In genomic region chr1:47870480-47870879, GRCh38 we compare ENCODE assay signal across 23 cellular contexts.
DNase-seq lines count a peak whose midpoint lies in the region; ATAC-seq, FAIRE-seq and TF ChIP-seq lines count a peak whose summit lies in the region.
"Had no signal": no experiment of that assay in that cellular context is flagged by ENCODE, and none has a peak within 500 bp of the region (broad histone marks: within the 10 kb centered on the region; RNA-seq: fewer than 3 reads in every experiment).

No MANE protein-coding gene starts in this region.

- peak overlapping the region; percentile 5 to 84 (median 32) for H3K27ac Mint-ChIP-seq in nephron
- no peak overlapping the region for H3K27ac Mint-ChIP-seq in naive thymus-derived CD8-positive, alpha-beta T cell
- H3K27ac Mint-ChIP-seq: CD8-positive, alpha-beta memory T cell had no signal

- no peak overlapping the region for H2AFZ ChIP-seq in HepG2 (ENCODE audit: low read length)

- no peak for TF ChIP-seq EP300 in HepG2 (IDR thresholded peaks at IDR 0.05; ENCODE audit: low read depth in 2 of 2, low read length in 2 of 2)
- no peak for TF ChIP-seq EP300 in HepG2 (CRISPR knock-in tag; IDR thresholded peaks at IDR 0.05; ENCODE audit: borderline replicate concordance)

- no peaks in the 10 kb centered on the region for H3K79me2 ChIP-seq in HepG2 (ENCODE audit: insufficient read depth, low read length)

- no peak overlapping the region for H3K4me3 Mint-ChIP-seq in nephron
- H3K4me3 Mint-ChIP-seq in naive thymus-derived CD8-positive, alpha-beta T cell, result no peak overlapping the region
- H3K4me3 Mint-ChIP-seq: CD8-positive, alpha-beta memory T cell had no signal

- in situ Hi-C loops in HepG2 (cut with HindIII; ENCODE audit: extremely low pct_ligation_motif_present, low pct_unique_long_range_greater_than_20kb), result no loop called here

- no peaks in the 10 kb centered on the region for H3K36me3 Mint-ChIP-seq in nephron (ENCODE audit: low read depth)
- H3K36me3 Mint-ChIP-seq in naive thymus-derived CD8-positive, alpha-beta T cell, result no peaks in the 10 kb centered on the region
- H3K36me3 Mint-ChIP-seq: CD8-positive, alpha-beta memory T cell had no signal

- H3K4me3 ChIP-seq in HepG2 (replicated peaks in 1 of 3; ENCODE audit: insufficient read depth in 1 of 3, low read depth in 2 of 3, low read length in 3 of 3) (no peak overlapping the region), right lobe of liver (no peak overlapping the region), epithelial cell of esophagus (ENCODE audit: low read length) (no peak overlapping the region)
- H3K4me3 ChIP-seq: SJCRH30 had no signal

- CTCF ChIA-PET in HepG2 (lab: Yijun Ruan, JAX; ENCODE audit: low intra/inter-chr PET ratio, low total read pairs), result no interaction called here

- TF ChIP-seq CTCF in HepG2 (CRISPR knock-in tag; IDR thresholded peaks at IDR 0.05) (no peak), right lobe of liver (IDR thresholded peaks at IDR 0.05) (no peak), epithelial cell of esophagus (IDR thresholded peaks at IDR 0.05; ENCODE audit: insufficient read depth, low read depth, low read length, missing control alignments) (no peak), nephron (IDR thresholded peaks at IDR 0.05; ENCODE audit: unreplicated experiment in 3 of 3) (no peak)

- no peaks in the 10 kb centered on the region for H4K20me1 ChIP-seq in HepG2 (ENCODE audit: insufficient read depth, low read length)

- no peak for FAIRE-seq in HepG2 (lab: Jason Lieb, UNC)
- FAIRE-seq: A204.1 had no signal

- 68% methylated on average over 4 of the region's 4 CpGs for WGBS in HepG2 (ENCODE audit: low lambda C conversion rate)
- 52% methylated on average over 2 of the region's 4 CpGs for WGBS in right lobe of liver (ENCODE audit: insufficient coverage, low coverage, low lambda C conversion rate, missing lambda C conversion rate)

- peaks cover 35% of the 10 kb centered on the region for H3K27me3 Mint-ChIP-seq in nephron (ENCODE audit: low read depth)
- H3K27me3 Mint-ChIP-seq in naive thymus-derived CD8-positive, alpha-beta T cell, result peaks cover 2 to 15% (median 8%) of the 10 kb centered on the region in 5 donors

- no peak for TF ChIP-seq RAD21 in HepG2 (CRISPR knock-in tag; IDR thresholded peaks at IDR 0.05)

- BruUV-seq in HepG2 (replicated peaks; lab: Mats Ljungman, UMichigan), result no TSS peak

- DNase-seq in HepG2 (ENCODE audit: low spot score), result no peak
- DNase-seq in right lobe of liver, result no peak
- peak; percentile 7 for DNase-seq in epithelial cell of esophagus (ENCODE audit: low read depth)
- no peak for DNase-seq in naive thymus-derived CD8-positive, alpha-beta T cell
- DNase-seq: CD8-positive, alpha-beta memory T cell; EL; GF-D8; H7; KG1; NCI-H1092 treated with DMSO at 0.1 percent for 48 hours; NCI-H1436 treated with DMSO at 0.1 percent for 48 hours; NCI-H1930; NCI-H226; NCI-H774; NK-92 treated with Interleukin-12 subunit alpha and Interleukin-12 subunit beta, amount 100 ng/mL, for 24 hours had no signal

- intact Hi-C loops in HepG2 (cut with micrococcal nuclease; ENCODE audit: unreplicated experiment), result loop anchor here (10.0 kb wide), 1 partner anchor 86 kb away; no protein-coding TSS in a partner anchor
- intact Hi-C loops in right lobe of liver (cut with DNase I), result no loop called here

- H3K9ac ChIP-seq in HepG2 (ENCODE audit: insufficient read depth, low read depth, low read length), result no peak overlapping the region

- H3K9me3 Mint-ChIP-seq in nephron, result no peaks in the 10 kb centered on the region
- no peaks in the 10 kb centered on the region for H3K9me3 Mint-ChIP-seq in naive thymus-derived CD8-positive, alpha-beta T cell
- H3K9me3 Mint-ChIP-seq: CD8-positive, alpha-beta memory T cell had no signal

- POLR2A ChIA-PET in HepG2 (lab: Yijun Ruan, JAX), result interaction anchor here (1.8 to 2.4 kb wide), 2 partner anchors 43 to 48 kb away, joined by 6 to 8 read pairs; no protein-coding TSS in a partner anchor
- POLR2A ChIA-PET in naive thymus-derived CD8-positive, alpha-beta T cell (lab: Charles Lee), result no interaction called here

- peaks cover 57% of the 10 kb centered on the region for H3K4me1 Mint-ChIP-seq in nephron
- no peaks in the 10 kb centered on the region for H3K4me1 Mint-ChIP-seq in naive thymus-derived CD8-positive, alpha-beta T cell
- H3K4me1 Mint-ChIP-seq: CD8-positive, alpha-beta memory T cell had no signal

- ATAC-seq in HepG2 (no peak), right lobe of liver (no peak), HG03039 (IDR thresholded peaks at IDR 0.05; ENCODE audit: unreplicated experiment) (no peak), HG03432 (IDR thresholded peaks at IDR 0.05; ENCODE audit: unreplicated experiment) (no peak)
- ATAC-seq in naive thymus-derived CD8-positive, alpha-beta T cell, result no peak
- ATAC-seq: Panc1 had no signal

- no peaks in the 10 kb centered on the region for H3K36me3 ChIP-seq in HepG2 (replicated peaks in 1 of 2; ENCODE audit: control insufficient read depth in 1 of 2, insufficient read depth in 2 of 2, low read length in 2 of 2)
- H3K36me3 ChIP-seq in right lobe of liver, result no peaks in the 10 kb centered on the region
- H3K36me3 ChIP-seq: SJCRH30 had no signal

- no peak for TF ChIP-seq POLR2A in HepG2 (IDR thresholded peaks at IDR 0.05; ENCODE audit: insufficient read depth in 1 of 2, low read depth in 2 of 2, low read length in 2 of 2)
- TF ChIP-seq POLR2A in right lobe of liver (IDR thresholded peaks at IDR 0.05), result no peak

- H3K27ac ChIP-seq in HepG2 (ENCODE audit: extremely low read length, insufficient read depth, low read length), result no peak overlapping the region
- H3K27ac ChIP-seq in right lobe of liver, result no peak overlapping the region
- H3K27ac ChIP-seq: C4-2B, HL-60 had no signal

- H3K4me2 ChIP-seq in HepG2 (ENCODE audit: low read depth, low read length), result no peak overlapping the region

- H3K27me3 ChIP-seq in HepG2 (ENCODE audit: control insufficient read depth in 1 of 2, insufficient read depth in 2 of 2, low read length in 2 of 2) (no peaks in the 10 kb centered on the region), right lobe of liver (no peaks in the 10 kb centered on the region)
- H3K27me3 ChIP-seq: SJCRH30 had no signal

- H3K4me1 ChIP-seq in HepG2 (ENCODE audit: insufficient read depth, low read length) (peaks cover 96% of the 10 kb centered on the region), right lobe of liver (peaks cover 0 to 29% (median 4%) of the 10 kb centered on the region in 4 donors)

- H3K9me3 ChIP-seq in HepG2 (ENCODE audit: low read length) (no peaks in the 10 kb centered on the region), right lobe of liver (no peaks in the 10 kb centered on the region)
- H3K9me3 ChIP-seq: SJCRH30 had no signal

TF ChIP-seq in HepG2, 621 proteins besides CTCF, POLR2A, EP300 and RAD21 (continues in another document):
- TF ChIP-seq ZNF33B (CRISPR knock-in tag; IDR thresholded peaks at IDR 0.05) (no peak), SRSF1 (optimal IDR thresholded peaks at IDR 0.05; ENCODE audit: low read depth, low read length) (no peak), ZFX (CRISPR knock-in tag; IDR thresholded peaks at IDR 0.05; ENCODE audit: low read depth) (0 out of 2 replicates have a peak, but pooled peaks have one; percentile 24), BRD4 (CRISPR knock-in tag; IDR thresholded peaks at IDR 0.05) (0 out of 2 replicates have a peak, but pooled peaks have one; percentile 41), ZNF749 (CRISPR knock-in tag; IDR thresholded peaks at IDR 0.05; ENCODE audit: borderline replicate concordance) (no peak), TMF1 (CRISPR knock-in tag; IDR thresholded peaks at IDR 0.05; ENCODE audit: low read depth) (no peak), HNF4A (CRISPR knock-in tag; IDR thresholded peaks at IDR 0.05) (peak; percentile 50; the same call in 1 of the 2 replicates), CCAR2 (optimal IDR thresholded peaks at IDR 0.05; ENCODE audit: low read depth, low read length) (no peak), KLF16 (CRISPR knock-in tag; IDR thresholded peaks at IDR 0.05) (no peak), TEAD3 (CRISPR knock-in tag; optimal IDR thresholded peaks at IDR 0.05; ENCODE audit: borderline replicate concordance) (peak; percentile 9), CENPX (CRISPR knock-in tag; IDR thresholded peaks at IDR 0.05) (no peak), HNF1B (CRISPR knock-in tag; IDR thresholded peaks at IDR 0.05) (peak; percentile 28; the same call in 1 of the 2 replicates), SALL1 (CRISPR knock-in tag; IDR thresholded peaks at IDR 0.05) (0 out of 2 replicates have a peak, but pooled peaks have one; percentile 19), ZBTB38 (CRISPR knock-in tag; IDR thresholded peaks at IDR 0.05) (peak; percentile 37; the same call in 1 of the 2 replicates)
- TF ChIP-seq, protein P1, sequence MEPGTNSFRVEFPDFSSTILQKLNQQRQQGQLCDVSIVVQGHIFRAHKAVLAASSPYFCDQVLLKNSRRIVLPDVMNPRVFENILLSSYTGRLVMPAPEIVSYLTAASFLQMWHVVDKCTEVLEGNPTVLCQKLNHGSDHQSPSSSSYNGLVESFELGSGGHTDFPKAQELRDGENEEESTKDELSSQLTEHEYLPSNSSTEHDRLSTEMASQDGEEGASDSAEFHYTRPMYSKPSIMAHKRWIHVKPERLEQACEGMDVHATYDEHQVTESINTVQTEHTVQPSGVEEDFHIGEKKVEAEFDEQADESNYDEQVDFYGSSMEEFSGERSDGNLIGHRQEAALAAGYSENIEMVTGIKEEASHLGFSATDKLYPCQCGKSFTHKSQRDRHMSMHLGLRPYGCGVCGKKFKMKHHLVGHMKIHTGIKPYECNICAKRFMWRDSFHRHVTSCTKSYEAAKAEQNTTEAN (CRISPR knock-in tag; conservative IDR thresholded peaks at IDR 0.05), result peak; percentile 50; the same call in 1 of the 2 replicates

Comparison
In these comparisons a context has a peak if more than half of its experiments do, and no peak if none do; other contexts are left out.
1. H3K27ac Mint-ChIP-seq: peak in nephron (3 of 3); none in naive thymus-derived CD8-positive, alpha-beta T cell (0 of 10).